In genomic region chr10:124791378-124792348, GRCh38 we compare ENCODE assay signal across 1 cellular context.
A peak's percentile ranks its signal among the peaks of the same experiment; 100 is the strongest.
TF ChIP-seq lines count a peak whose summit lies in the region.

TSS of gene EEF1AKMT2 (minus strand) at chr10:124791887. CDS start at chr10:124791833, 54 bp downstream.

TF ChIP-seq in K562, 482 proteins besides CTCF, POLR2A, EP300 and RAD21 (continued from another document and continues in another):
- TF ChIP-seq RERE (CRISPR knock-in tag; IDR thresholded peaks at IDR 0.05; ENCODE audit: borderline replicate concordance) = no peak
- no peak for TF ChIP-seq CHD4 (IDR thresholded peaks at IDR 0.05; ENCODE audit: insufficient read depth, insufficient replicate concordance, low read depth, low read length, poor library complexity, severe bottlenecking)
- TF ChIP-seq POLR2B (IDR thresholded peaks at IDR 0.05; ENCODE audit: low read depth, partially characterized antibody) = peak; percentile 78
- no peak for TF ChIP-seq ZNF174 (CRISPR knock-in tag; IDR thresholded peaks at IDR 0.05)
- no peak for TF ChIP-seq PRPF4 (IDR thresholded peaks at IDR 0.05; ENCODE audit: insufficient read depth, low read depth, low read length, poor library complexity, severe bottlenecking)
- no peak for TF ChIP-seq GABPB2 (CRISPR knock-in tag; conservative IDR thresholded peaks at IDR 0.05)
- no peak for TF ChIP-seq BCL6 (CRISPR knock-in tag; IDR thresholded peaks at IDR 0.05)
- TF ChIP-seq ZNF449 (CRISPR knock-in tag; IDR thresholded peaks at IDR 0.05) = no peak
- no peak for TF ChIP-seq XRCC4 (IDR thresholded peaks at IDR 0.05; ENCODE audit: extremely low read depth, insufficient read depth, insufficient read length)
- no peak for TF ChIP-seq ZNF431 (CRISPR knock-in tag; IDR thresholded peaks at IDR 0.05)
- TF ChIP-seq LARP7 (IDR thresholded peaks at IDR 0.05) = no peak
- no peak for TF ChIP-seq HDAC3 (IDR thresholded peaks at IDR 0.05; ENCODE audit: borderline replicate concordance, partially characterized antibody)
- peak; percentile 63; the same call in 1 of the 2 replicates for TF ChIP-seq ZNF263 (CRISPR knock-in tag; IDR thresholded peaks at IDR 0.05; ENCODE audit: borderline replicate concordance)
- TF ChIP-seq, protein P1, sequence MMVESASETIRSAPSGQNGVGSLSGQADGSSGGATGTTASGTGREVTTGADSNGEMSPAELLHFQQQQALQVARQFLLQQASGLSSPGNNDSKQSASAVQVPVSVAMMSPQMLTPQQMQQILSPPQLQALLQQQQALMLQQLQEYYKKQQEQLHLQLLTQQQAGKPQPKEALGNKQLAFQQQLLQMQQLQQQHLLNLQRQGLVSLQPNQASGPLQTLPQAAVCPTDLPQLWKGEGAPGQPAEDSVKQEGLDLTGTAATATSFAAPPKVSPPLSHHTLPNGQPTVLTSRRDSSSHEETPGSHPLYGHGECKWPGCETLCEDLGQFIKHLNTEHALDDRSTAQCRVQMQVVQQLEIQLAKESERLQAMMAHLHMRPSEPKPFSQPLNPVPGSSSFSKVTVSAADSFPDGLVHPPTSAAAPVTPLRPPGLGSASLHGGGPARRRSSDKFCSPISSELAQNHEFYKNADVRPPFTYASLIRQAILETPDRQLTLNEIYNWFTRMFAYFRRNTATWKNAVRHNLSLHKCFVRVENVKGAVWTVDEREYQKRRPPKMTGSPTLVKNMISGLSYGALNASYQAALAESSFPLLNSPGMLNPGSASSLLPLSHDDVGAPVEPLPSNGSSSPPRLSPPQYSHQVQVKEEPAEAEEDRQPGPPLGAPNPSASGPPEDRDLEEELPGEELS (CRISPR knock-in tag; IDR thresholded peaks at IDR 0.05; ENCODE audit: borderline replicate concordance) = peak; percentile 49; the same call in 1 of the 2 replicates
- TF ChIP-seq ELF2 (CRISPR knock-in tag; IDR thresholded peaks at IDR 0.05) = no peak
- TF ChIP-seq ZNF79 (CRISPR knock-in tag; IDR thresholded peaks at IDR 0.05; ENCODE audit: low read depth) = no peak
- TF ChIP-seq FOXM1 (IDR thresholded peaks at IDR 0.05; ENCODE audit: low read depth) = no peak
- 0 out of 2 replicates have a peak, but pooled peaks have one; percentile 72 for TF ChIP-seq FOXM1 (CRISPR knock-in tag; IDR thresholded peaks at IDR 0.05; ENCODE audit: low read depth)
- TF ChIP-seq ZNF436 (CRISPR knock-in tag; IDR thresholded peaks at IDR 0.05) = no peak
- TF ChIP-seq ZNF699 (CRISPR knock-in tag; IDR thresholded peaks at IDR 0.05; ENCODE audit: insufficient replicate concordance) = no peak
- no peak for TF ChIP-seq XRCC3 (IDR thresholded peaks at IDR 0.05)
- TF ChIP-seq TOE1 (IDR thresholded peaks at IDR 0.05; ENCODE audit: borderline replicate concordance) = no peak; the same call in 1 of the 2 replicates
- no peak for TF ChIP-seq TOE1 (CRISPR knock-in tag; IDR thresholded peaks at IDR 0.05; ENCODE audit: borderline replicate concordance, low read depth)
- no peak for TF ChIP-seq HOMEZ (CRISPR knock-in tag; IDR thresholded peaks at IDR 0.05)
- no peak for TF ChIP-seq MED1 (CRISPR knock-in tag; IDR thresholded peaks at IDR 0.05; ENCODE audit: borderline replicate concordance)
- no peak for TF ChIP-seq IFI16 (CRISPR knock-in tag; IDR thresholded peaks at IDR 0.05)
- TF ChIP-seq OTX1 (CRISPR knock-in tag; IDR thresholded peaks at IDR 0.05) = no peak; the same call in 1 of the 2 replicates
- 0 out of 2 replicates have a peak, but pooled peaks have one; percentile 12 for TF ChIP-seq NKRF (IDR thresholded peaks at IDR 0.05; ENCODE audit: borderline replicate concordance)
- TF ChIP-seq ATF7 (IDR thresholded peaks at IDR 0.05) = peak; percentile 57; the same call in 1 of the 2 replicates
- no peak for TF ChIP-seq GTF2A2 (tag; IDR thresholded peaks at IDR 0.05)
- no peak for TF ChIP-seq TAF15 (IDR thresholded peaks at IDR 0.05; ENCODE audit: low read depth, low read length)
- no peak for TF ChIP-seq TRIM28 (IDR thresholded peaks at IDR 0.05)
- TF ChIP-seq, protein P2, sequence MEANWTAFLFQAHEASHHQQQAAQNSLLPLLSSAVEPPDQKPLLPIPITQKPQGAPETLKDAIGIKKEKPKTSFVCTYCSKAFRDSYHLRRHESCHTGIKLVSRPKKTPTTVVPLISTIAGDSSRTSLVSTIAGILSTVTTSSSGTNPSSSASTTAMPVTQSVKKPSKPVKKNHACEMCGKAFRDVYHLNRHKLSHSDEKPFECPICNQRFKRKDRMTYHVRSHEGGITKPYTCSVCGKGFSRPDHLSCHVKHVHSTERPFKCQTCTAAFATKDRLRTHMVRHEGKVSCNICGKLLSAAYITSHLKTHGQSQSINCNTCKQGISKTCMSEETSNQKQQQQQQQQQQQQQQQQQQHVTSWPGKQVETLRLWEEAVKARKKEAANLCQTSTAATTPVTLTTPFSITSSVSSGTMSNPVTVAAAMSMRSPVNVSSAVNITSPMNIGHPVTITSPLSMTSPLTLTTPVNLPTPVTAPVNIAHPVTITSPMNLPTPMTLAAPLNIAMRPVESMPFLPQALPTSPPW (CRISPR knock-in tag; IDR thresholded peaks at IDR 0.05) = peak; percentile 64
- TF ChIP-seq ZNF77 (CRISPR knock-in tag; IDR thresholded peaks at IDR 0.05) = no peak
- no peak for TF ChIP-seq IRF1 (CRISPR knock-in tag; IDR thresholded peaks at IDR 0.05; ENCODE audit: borderline replicate concordance)
- TF ChIP-seq KAT8 (IDR thresholded peaks at IDR 0.05; ENCODE audit: low read depth) = no peak
- no peak for TF ChIP-seq ZNF121 (CRISPR knock-in tag; conservative IDR thresholded peaks at IDR 0.05)
- TF ChIP-seq BRCA1 (IDR thresholded peaks at IDR 0.05) = no peak
- no peak for TF ChIP-seq BRCA1 (CRISPR knock-in tag; IDR thresholded peaks at IDR 0.05)
- no peak for TF ChIP-seq CHCHD3 (CRISPR knock-in tag; IDR thresholded peaks at IDR 0.05)
- TF ChIP-seq, protein P3, sequence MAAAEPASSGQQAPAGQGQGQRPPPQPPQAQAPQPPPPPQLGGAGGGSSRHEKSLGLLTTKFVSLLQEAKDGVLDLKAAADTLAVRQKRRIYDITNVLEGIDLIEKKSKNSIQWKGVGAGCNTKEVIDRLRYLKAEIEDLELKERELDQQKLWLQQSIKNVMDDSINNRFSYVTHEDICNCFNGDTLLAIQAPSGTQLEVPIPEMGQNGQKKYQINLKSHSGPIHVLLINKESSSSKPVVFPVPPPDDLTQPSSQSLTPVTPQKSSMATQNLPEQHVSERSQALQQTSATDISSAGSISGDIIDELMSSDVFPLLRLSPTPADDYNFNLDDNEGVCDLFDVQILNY (CRISPR knock-in tag; IDR thresholded peaks at IDR 0.05) = 0 out of 2 replicates have a peak, but pooled peaks have one; percentile 29
- no peak for TF ChIP-seq SREBF1 (IDR thresholded peaks at IDR 0.05; ENCODE audit: borderline replicate concordance, low read depth, low read length)
- no peak for TF ChIP-seq HSF4 (CRISPR knock-in tag; IDR thresholded peaks at IDR 0.05; ENCODE audit: borderline replicate concordance)
- TF ChIP-seq SLC30A9 (CRISPR knock-in tag; IDR thresholded peaks at IDR 0.05) = no peak
- TF ChIP-seq ZMIZ1 (IDR thresholded peaks at IDR 0.05; ENCODE audit: low read depth in 2 of 2, low read length in 2 of 2) = no peak
